8 cellular contexts compared by ENCODE assay signal in genomic region chr17:77445030-77445907, GRCh38.
DNase-seq lines count a peak whose midpoint lies in the region; ATAC-seq and TF ChIP-seq lines count a peak whose summit lies in the region.

No MANE protein-coding gene starts in this region.

- no peaks in the 10 kb centered on the region; the same call in 1 of the 2 replicates for H3F3A ChIP-seq in PC-9 (ENCODE audit: insufficient read depth, low read depth)

- H3K27ac Mint-ChIP-seq in naive B cell = peak overlapping the region; percentile 97 to 100 (median 100)

- H4K20me1 ChIP-seq in PC-9 (ENCODE audit: insufficient read depth) = peaks cover 44% of the 10 kb centered on the region

- H3K4me3 Mint-ChIP-seq in naive B cell = peak overlapping the region; percentile 59 to 100 (median 90)

- no peak overlapping the region for H3K4me3 ChIP-seq in colonic mucosa
- H3K4me3 ChIP-seq in thymus (ENCODE audit: low read length) = peak overlapping the region; percentile 35
- no peak overlapping the region for H3K4me3 ChIP-seq in PC-9

- no peaks in the 10 kb centered on the region for H3K27me3 Mint-ChIP-seq in naive B cell

- H3K27me3 ChIP-seq in colonic mucosa (no peaks in the 10 kb centered on the region), thymus (ENCODE audit: control insufficient read depth, insufficient read depth) (no peaks in the 10 kb centered on the region), PC-9 (ENCODE audit: insufficient read depth, low read depth) (no peaks in the 10 kb centered on the region)

- no peaks in the 10 kb centered on the region for H3K9me2 ChIP-seq in PC-9 (ENCODE audit: insufficient read depth)

- ATAC-seq in GM18517 (IDR thresholded peaks at IDR 0.05; ENCODE audit: unreplicated experiment) (peak; percentile 2), HG03139 (IDR thresholded peaks at IDR 0.05; ENCODE audit: unreplicated experiment) (peak; percentile 25), naive B cell (ENCODE audit: low read depth in 2 of 2) (peak; percentile 60 to 63)

- peaks cover 70 to 99% (median 97%) of the 10 kb centered on the region in 3 donors for H3K4me1 Mint-ChIP-seq in naive B cell

- no peak for TF ChIP-seq CTCF in colonic mucosa (IDR thresholded peaks at IDR 0.05)
- TF ChIP-seq CTCF in PC-9 (conservative IDR thresholded peaks at IDR 0.05) = no peak

- no TSS peak for BruUV-seq in PC-9 (replicated peaks; lab: Mats Ljungman, UMichigan)

- POLR2A ChIA-PET in PC-9 (lab: Charles Lee; ENCODE audit: unreplicated experiment) = no interaction called here

- H3K36me3 Mint-ChIP-seq in naive B cell = peaks cover 0 to 6% of the 10 kb centered on the region in 2 donors

- CTCF ChIA-PET in PC-9 (lab: Charles Lee) = no interaction called here

- peak overlapping the region; percentile 83 for H3K27ac ChIP-seq in colonic mucosa
- H3K27ac ChIP-seq in thymus (ENCODE audit: low read depth) = peak overlapping the region; percentile 99
- H3K27ac ChIP-seq in PC-9 = no peak overlapping the region

- H3K79me2 ChIP-seq in PC-9 (ENCODE audit: low read depth) = no peaks in the 10 kb centered on the region

- peak; percentile 43 to 77 (median 61) for DNase-seq in activated CD4-positive, CD25-positive, alpha-beta regulatory T cell (lab: John Stamatoyannopoulos, UW)
- DNase-seq in colonic mucosa (peak; percentile 71), naive B cell (peak; percentile 94), PC-9 (no peak), SHP77 (lab: John Stamatoyannopoulos, UW) (no peak)

- H3K9me3 ChIP-seq in colonic mucosa = no peaks in the 10 kb centered on the region
- no peaks in the 10 kb centered on the region for H3K9me3 ChIP-seq in thymus (ENCODE audit: control insufficient read depth)
- H3K9me3 ChIP-seq in PC-9 (ENCODE audit: insufficient read depth, low read depth) = no peaks in the 10 kb centered on the region

- intact Hi-C loops in colonic mucosa (cut with DNase I) = no loop called here
- intact Hi-C loops in PC-9 (cut with micrococcal nuclease; ENCODE audit: unreplicated experiment) = no loop called here

- WGBS in thymus = 3% methylated on average over 17 of the region's 17 CpGs

- H3K9ac ChIP-seq in colonic mucosa (ENCODE audit: low read depth in 2 of 2, low read length in 2 of 2) = peak overlapping the region; percentile 5 to 52

- no peaks in the 10 kb centered on the region for H3K9me3 Mint-ChIP-seq in naive B cell

- H2AFZ ChIP-seq in PC-9 = no peak overlapping the region

- H3K4me2 ChIP-seq in PC-9 = no peak overlapping the region

- H3K4me1 ChIP-seq in colonic mucosa = peaks cover 31% of the 10 kb centered on the region
- H3K4me1 ChIP-seq in thymus (ENCODE audit: control insufficient read depth, insufficient read depth, low read length) = peaks cover 80% of the 10 kb centered on the region
- H3K4me1 ChIP-seq in PC-9 (replicated peaks; ENCODE audit: insufficient read depth) = no peaks in the 10 kb centered on the region

- no peaks in the 10 kb centered on the region for H3K36me3 ChIP-seq in colonic mucosa
- H3K36me3 ChIP-seq in thymus (ENCODE audit: control insufficient read depth, insufficient read depth) = peaks cover 4% of the 10 kb centered on the region
- H3K36me3 ChIP-seq in PC-9 (ENCODE audit: low read depth) = no peaks in the 10 kb centered on the region

Comparison
In these comparisons a context has a peak if more than half of its experiments do, and no peak if none do; other contexts are left out.
1. ATAC-seq: peak in every context shown above with its lines; median percentile 62 in naive B cell; 25 in HG03139; 2 in GM18517.
2. DNase-seq: peak in activated CD4-positive, CD25-positive, alpha-beta regulatory T cell (4 of 4), colonic mucosa (single experiment) and naive B cell (single experiment); none in PC-9 (0 of 2) and SHP77 (0 of 2).